Comparison of ENCODE assay signal across 1 cellular context in the genomic region with DNA sequence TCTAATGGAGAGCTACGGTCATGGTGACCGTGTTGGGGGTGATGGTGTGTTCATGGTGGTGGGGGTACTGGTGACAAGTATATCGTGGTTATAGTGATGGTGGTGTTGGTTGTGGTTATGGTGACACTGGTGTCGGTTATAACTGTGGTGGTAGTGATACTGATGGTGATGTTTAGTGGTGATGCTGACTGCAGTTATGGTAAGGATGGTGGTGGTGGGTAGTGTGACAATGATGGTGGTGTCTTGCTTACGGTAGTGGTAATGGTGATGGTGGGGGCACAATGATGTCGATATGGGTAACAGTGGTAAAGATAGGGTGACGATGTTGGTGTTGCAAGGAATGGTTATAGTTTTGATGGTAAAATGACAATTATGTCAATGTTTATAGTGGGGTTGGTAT.
TF ChIP-seq lines count a peak whose summit lies in the region.

No MANE protein-coding gene starts in this region.

TF ChIP-seq in K562, 482 proteins besides CTCF, POLR2A, EP300 and RAD21 (continues in another document):
- TF ChIP-seq ARID2 (IDR thresholded peaks at IDR 0.05) (no peak), TFAP4 (CRISPR knock-in tag; IDR thresholded peaks at IDR 0.05; ENCODE audit: borderline replicate concordance) (no peak), KDM5B (IDR thresholded peaks at IDR 0.05; ENCODE audit: insufficient replicate concordance, low read depth, low read length) (no peak), TBL1XR1 (IDR thresholded peaks at IDR 0.05; ENCODE audit: low read length in 2 of 2) (no peak), BRD4 (IDR thresholded peaks at IDR 0.05) (no peak), KLF6 (CRISPR knock-in tag; IDR thresholded peaks at IDR 0.05; ENCODE audit: borderline replicate concordance) (no peak), SRSF9 (IDR thresholded peaks at IDR 0.05; ENCODE audit: borderline replicate concordance, low read depth, low read length) (no peak), GATAD2A (IDR thresholded peaks at IDR 0.05) (peak; percentile 15; the same call in 1 of the 2 replicates), GATA2 (CRISPR knock-in tag; IDR thresholded peaks at IDR 0.05) (no peak), PTRF (tag; IDR thresholded peaks at IDR 0.05) (no peak), ZNF23 (CRISPR knock-in tag; IDR thresholded peaks at IDR 0.05) (no peak), ASH1L (IDR thresholded peaks at IDR 0.05; ENCODE audit: borderline replicate concordance, low read depth, partially characterized antibody) (no peak), ZNF311 (CRISPR knock-in tag; IDR thresholded peaks at IDR 0.05) (no peak), BRCA1 (IDR thresholded peaks at IDR 0.05) (no peak), BRCA1 (CRISPR knock-in tag; IDR thresholded peaks at IDR 0.05) (no peak), BRF1 (IDR thresholded peaks at IDR 0.05; ENCODE audit: borderline replicate concordance, extremely low read depth, insufficient read length) (no peak), MTA3 (IDR thresholded peaks at IDR 0.05; ENCODE audit: borderline replicate concordance) (no peak), ETV6 (IDR thresholded peaks at IDR 0.05; ENCODE audit: borderline replicate concordance in 1 of 2, low read depth in 2 of 2, low read length in 1 of 2) (no peak), ETV6 (CRISPR knock-in tag; IDR thresholded peaks at IDR 0.05; ENCODE audit: borderline replicate concordance) (no peak), NBN (IDR thresholded peaks at IDR 0.05; ENCODE audit: low read depth) (no peak), TAF15 (IDR thresholded peaks at IDR 0.05; ENCODE audit: low read depth, low read length) (no peak), LARP7 (IDR thresholded peaks at IDR 0.05) (0 out of 2 replicates have a peak, but pooled peaks have one; percentile 28), SIN3A (IDR thresholded peaks at IDR 0.05; ENCODE audit: borderline replicate concordance in 2 of 2, control insufficient read depth in 1 of 2, low read depth in 2 of 2, low read length in 2 of 2) (no peak), EHMT2 (IDR thresholded peaks at IDR 0.05) (peak; percentile 61; the same call in 1 of the 2 replicates), NR2C2 (CRISPR knock-in tag; IDR thresholded peaks at IDR 0.05) (no peak), NR2C2 (tag; IDR thresholded peaks at IDR 0.05) (no peak), ELF4 (CRISPR knock-in tag; IDR thresholded peaks at IDR 0.05) (no peak; the same call in 1 of the 2 replicates), TRIM28 (IDR thresholded peaks at IDR 0.05) (no peak), NR2C1 (IDR thresholded peaks at IDR 0.05) (no peak), NR2C1 (tag; IDR thresholded peaks at IDR 0.05) (no peak), THRB (CRISPR knock-in tag; conservative IDR thresholded peaks at IDR 0.05) (no peak), TGIF2 (CRISPR knock-in tag; IDR thresholded peaks at IDR 0.05) (no peak), RBM39 (optimal IDR thresholded peaks at IDR 0.05; ENCODE audit: low read depth, low read length) (no peak), ZBTB34 (CRISPR knock-in tag; IDR thresholded peaks at IDR 0.05) (no peak), MYBL2 (IDR thresholded peaks at IDR 0.05; ENCODE audit: low read depth) (no peak; the same call in 1 of the 2 replicates), MYBL2 (CRISPR knock-in tag; IDR thresholded peaks at IDR 0.05; ENCODE audit: borderline replicate concordance) (no peak), THRA (IDR thresholded peaks at IDR 0.05) (no peak), HDAC1 (IDR thresholded peaks at IDR 0.05) (no peak; a peak in 1 of 4 replicates)
- TF ChIP-seq, protein P1, sequence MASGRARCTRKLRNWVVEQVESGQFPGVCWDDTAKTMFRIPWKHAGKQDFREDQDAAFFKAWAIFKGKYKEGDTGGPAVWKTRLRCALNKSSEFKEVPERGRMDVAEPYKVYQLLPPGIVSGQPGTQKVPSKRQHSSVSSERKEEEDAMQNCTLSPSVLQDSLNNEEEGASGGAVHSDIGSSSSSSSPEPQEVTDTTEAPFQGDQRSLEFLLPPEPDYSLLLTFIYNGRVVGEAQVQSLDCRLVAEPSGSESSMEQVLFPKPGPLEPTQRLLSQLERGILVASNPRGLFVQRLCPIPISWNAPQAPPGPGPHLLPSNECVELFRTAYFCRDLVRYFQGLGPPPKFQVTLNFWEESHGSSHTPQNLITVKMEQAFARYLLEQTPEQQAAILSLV (tag; IDR thresholded peaks at IDR 0.05): no peak
- TF ChIP-seq, protein P2, sequence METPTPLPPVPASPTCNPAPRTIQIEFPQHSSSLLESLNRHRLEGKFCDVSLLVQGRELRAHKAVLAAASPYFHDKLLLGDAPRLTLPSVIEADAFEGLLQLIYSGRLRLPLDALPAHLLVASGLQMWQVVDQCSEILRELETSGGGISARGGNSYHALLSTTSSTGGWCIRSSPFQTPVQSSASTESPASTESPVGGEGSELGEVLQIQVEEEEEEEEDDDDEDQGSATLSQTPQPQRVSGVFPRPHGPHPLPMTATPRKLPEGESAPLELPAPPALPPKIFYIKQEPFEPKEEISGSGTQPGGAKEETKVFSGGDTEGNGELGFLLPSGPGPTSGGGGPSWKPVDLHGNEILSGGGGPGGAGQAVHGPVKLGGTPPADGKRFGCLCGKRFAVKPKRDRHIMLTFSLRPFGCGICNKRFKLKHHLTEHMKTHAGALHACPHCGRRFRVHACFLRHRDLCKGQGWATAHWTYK (CRISPR knock-in tag; IDR thresholded peaks at IDR 0.05): no peak
- TF ChIP-seq, protein P3, sequence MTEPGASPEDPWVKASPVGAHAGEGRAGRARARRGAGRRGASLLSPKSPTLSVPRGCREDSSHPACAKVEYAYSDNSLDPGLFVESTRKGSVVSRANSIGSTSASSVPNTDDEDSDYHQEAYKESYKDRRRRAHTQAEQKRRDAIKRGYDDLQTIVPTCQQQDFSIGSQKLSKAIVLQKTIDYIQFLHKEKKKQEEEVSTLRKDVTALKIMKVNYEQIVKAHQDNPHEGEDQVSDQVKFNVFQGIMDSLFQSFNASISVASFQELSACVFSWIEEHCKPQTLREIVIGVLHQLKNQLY (CRISPR knock-in tag; conservative IDR thresholded peaks at IDR 0.05): no peak
- TF ChIP-seq, protein P4, sequence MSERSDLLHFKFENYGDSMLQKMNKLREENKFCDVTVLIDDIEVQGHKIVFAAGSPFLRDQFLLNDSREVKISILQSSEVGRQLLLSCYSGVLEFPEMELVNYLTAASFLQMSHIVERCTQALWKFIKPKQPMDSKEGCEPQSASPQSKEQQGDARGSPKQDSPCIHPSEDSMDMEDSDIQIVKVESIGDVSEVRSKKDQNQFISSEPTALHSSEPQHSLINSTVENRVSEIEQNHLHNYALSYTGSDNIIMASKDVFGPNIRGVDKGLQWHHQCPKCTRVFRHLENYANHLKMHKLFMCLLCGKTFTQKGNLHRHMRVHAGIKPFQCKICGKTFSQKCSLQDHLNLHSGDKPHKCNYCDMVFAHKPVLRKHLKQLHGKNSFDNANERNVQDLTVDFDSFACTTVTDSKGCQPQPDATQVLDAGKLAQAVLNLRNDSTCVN (CRISPR knock-in tag; IDR thresholded peaks at IDR 0.05): 0 out of 2 replicates have a peak, but pooled peaks have one; percentile 34
- TF ChIP-seq, protein P5, sequence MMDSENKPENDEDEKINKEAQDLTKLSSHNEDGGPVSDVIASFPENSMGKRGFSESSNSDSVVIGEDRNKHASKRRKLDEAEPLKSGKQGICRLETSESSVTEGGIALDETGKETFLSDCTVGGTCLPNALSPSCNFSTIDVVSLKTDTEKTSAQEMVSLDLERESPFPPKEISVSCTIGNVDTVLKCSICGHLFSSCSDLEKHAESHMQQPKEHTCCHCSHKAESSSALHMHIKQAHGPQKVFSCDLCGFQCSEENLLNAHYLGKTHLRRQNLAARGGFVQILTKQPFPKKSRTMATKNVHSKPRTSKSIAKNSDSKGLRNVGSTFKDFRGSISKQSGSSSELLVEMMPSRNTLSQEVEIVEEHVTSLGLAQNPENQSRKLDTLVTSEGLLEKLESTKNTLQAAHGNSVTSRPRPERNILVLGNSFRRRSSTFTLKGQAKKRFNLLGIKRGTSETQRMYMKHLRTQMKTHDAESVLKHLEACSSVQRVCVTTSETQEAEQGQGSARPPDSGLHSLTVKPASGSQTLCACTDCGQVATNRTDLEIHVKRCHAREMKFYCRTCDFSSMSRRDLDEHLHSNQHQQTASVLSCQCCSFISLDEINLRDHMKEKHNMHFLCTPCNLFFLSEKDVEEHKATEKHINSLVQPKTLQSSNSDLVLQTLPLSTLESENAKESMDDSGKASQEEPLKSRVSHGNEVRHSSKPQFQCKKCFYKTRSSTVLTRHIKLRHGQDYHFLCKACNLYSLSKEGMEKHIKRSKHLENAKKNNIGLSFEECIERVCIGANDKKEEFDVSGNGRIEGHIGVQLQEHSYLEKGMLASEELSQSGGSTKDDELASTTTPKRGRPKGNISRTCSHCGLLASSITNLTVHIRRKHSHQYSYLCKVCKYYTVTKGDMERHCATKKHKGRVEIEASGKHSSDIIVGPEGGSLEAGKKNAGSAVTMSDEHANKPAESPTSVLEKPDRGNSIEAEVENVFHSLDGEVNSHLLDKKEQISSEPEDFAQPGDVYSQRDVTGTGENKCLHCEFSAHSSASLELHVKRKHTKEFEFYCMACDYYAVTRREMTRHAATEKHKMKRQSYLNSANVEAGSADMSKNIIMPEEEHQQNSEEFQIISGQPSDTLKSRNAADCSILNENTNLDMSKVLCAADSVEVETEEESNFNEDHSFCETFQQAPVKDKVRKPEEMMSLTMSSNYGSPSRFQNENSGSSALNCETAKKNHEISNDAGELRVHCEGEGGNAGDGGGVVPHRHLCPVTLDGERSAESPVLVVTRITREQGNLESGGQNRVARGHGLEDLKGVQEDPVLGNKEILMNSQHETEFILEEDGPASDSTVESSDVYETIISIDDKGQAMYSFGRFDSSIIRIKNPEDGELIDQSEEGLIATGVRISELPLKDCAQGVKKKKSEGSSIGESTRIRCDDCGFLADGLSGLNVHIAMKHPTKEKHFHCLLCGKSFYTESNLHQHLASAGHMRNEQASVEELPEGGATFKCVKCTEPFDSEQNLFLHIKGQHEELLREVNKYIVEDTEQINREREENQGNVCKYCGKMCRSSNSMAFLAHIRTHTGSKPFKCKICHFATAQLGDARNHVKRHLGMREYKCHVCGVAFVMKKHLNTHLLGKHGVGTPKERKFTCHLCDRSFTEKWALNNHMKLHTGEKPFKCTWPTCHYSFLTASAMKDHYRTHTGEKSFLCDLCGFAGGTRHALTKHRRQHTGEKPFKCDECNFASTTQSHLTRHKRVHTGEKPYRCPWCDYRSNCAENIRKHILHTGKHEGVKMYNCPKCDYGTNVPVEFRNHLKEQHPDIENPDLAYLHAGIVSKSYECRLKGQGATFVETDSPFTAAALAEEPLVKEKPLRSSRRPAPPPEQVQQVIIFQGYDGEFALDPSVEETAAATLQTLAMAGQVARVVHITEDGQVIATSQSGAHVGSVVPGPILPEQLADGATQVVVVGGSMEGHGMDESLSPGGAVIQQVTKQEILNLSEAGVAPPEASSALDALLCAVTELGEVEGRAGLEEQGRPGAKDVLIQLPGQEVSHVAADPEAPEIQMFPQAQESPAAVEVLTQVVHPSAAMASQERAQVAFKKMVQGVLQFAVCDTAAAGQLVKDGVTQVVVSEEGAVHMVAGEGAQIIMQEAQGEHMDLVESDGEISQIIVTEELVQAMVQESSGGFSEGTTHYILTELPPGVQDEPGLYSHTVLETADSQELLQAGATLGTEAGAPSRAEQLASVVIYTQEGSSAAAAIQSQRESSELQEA (IDR thresholded peaks at IDR 0.05; ENCODE audit: low read depth): no peak
- TF ChIP-seq, protein P6, sequence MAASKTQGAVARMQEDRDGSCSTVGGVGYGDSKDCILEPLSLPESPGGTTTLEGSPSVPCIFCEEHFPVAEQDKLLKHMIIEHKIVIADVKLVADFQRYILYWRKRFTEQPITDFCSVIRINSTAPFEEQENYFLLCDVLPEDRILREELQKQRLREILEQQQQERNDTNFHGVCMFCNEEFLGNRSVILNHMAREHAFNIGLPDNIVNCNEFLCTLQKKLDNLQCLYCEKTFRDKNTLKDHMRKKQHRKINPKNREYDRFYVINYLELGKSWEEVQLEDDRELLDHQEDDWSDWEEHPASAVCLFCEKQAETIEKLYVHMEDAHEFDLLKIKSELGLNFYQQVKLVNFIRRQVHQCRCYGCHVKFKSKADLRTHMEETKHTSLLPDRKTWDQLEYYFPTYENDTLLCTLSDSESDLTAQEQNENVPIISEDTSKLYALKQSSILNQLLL (CRISPR knock-in tag; IDR thresholded peaks at IDR 0.05; ENCODE audit: borderline replicate concordance): no peak
